ENCODE assay signal across 16 cellular contexts in the genomic region with DNA sequence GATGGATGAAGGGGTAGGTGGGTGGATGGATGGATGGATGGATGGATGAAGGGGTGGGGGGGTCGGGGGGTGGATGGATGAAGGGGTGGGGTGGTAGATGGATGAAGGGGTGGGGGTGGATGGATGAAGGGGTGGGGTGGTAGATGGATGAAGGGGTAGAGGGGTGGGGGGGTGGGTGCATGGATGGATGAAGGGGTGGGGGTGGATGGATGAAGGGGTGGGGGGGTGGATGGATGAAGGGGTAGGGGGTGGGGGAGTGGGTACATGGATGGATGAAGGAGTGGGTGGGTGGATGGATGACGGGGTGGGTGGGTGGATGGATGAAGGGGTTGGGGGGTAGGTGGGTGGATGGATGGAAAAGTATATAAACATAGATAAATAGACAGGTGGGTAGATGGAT.
A peak's percentile ranks its signal among the peaks of the same experiment; 100 is the strongest.
DNase-seq lines count a peak whose midpoint lies in the region; ATAC-seq lines count a peak whose summit lies in the region.
"Had no signal": no experiment of that assay in that cellular context is flagged by ENCODE, and none has a peak within 500 bp of the region (broad histone marks: within the 10 kb centered on the region; RNA-seq: fewer than 3 reads in every experiment).

No MANE protein-coding gene starts in this region.

- H3K27ac Mint-ChIP-seq in stimulated activated effector memory CD8-positive, alpha-beta T cell treated with anti-CD3 and anti-CD28 coated beads, Interleukin-12 subunit alpha, Interleukin-12 subunit beta, amount 100 ng/mL, for 72 hours = peak overlapping the region; percentile 45
- H3K27ac Mint-ChIP-seq: CD8-positive, alpha-beta T cell; HFFc6 had no signal

- DNase-seq in AG20443 (ENCODE audit: low spot score) (peak; percentile 11), D341Med (ENCODE audit: low spot score) (peak; percentile 76), amniotic stem cell (lab: John Stamatoyannopoulos, UW) (peak; percentile 73)
- no peak for DNase-seq in stimulated activated effector memory CD8-positive, alpha-beta T cell treated with anti-CD3 and anti-CD28 coated beads, Interleukin-12 subunit alpha, Interleukin-12 subunit beta, amount 100 ng/mL, for 72 hours (ENCODE audit: low spot score in 2 of 2)
- no peak for DNase-seq in effector CD4-positive, alpha-beta T cell
- DNase-seq in activated T-cell treated with anti-CD3 and anti-CD28 coated beads, Interleukin-2, amount 50 U/mL, for 1 hour = no peak
- DNase-seq: CD8-positive, alpha-beta T cell; COR-L47; DMS79 treated with DMSO at 0.1 percent for 48 hours; GF-D8; GOT3; HFFc6; KBM-7 had no signal

- no peak for ATAC-seq in stimulated activated effector memory CD8-positive, alpha-beta T cell treated with anti-CD3 and anti-CD28 coated beads, Interleukin-12 subunit alpha, Interleukin-12 subunit beta, amount 100 ng/mL, for 72 hours
- ATAC-seq in GM21786 (IDR thresholded peaks at IDR 0.05; ENCODE audit: unreplicated experiment) = no peak
- ATAC-seq: CD8-positive, alpha-beta T cell; HCT116 had no signal

- no peak overlapping the region for H3K4me3 Mint-ChIP-seq in stimulated activated effector memory CD8-positive, alpha-beta T cell treated with anti-CD3 and anti-CD28 coated beads, Interleukin-12 subunit alpha, Interleukin-12 subunit beta, amount 100 ng/mL, for 72 hours
- H3K4me3 Mint-ChIP-seq: CD8-positive, alpha-beta T cell; HFFc6; IgD-negative memory B cell had no signal

- H3K4me1 Mint-ChIP-seq in stimulated activated effector memory CD8-positive, alpha-beta T cell treated with anti-CD3 and anti-CD28 coated beads, Interleukin-12 subunit alpha, Interleukin-12 subunit beta, amount 100 ng/mL, for 72 hours = peaks cover 17% of the 10 kb centered on the region

- peaks cover 67% of the 10 kb centered on the region for H3K36me3 Mint-ChIP-seq in stimulated activated effector memory CD8-positive, alpha-beta T cell treated with anti-CD3 and anti-CD28 coated beads, Interleukin-12 subunit alpha, Interleukin-12 subunit beta, amount 100 ng/mL, for 72 hours

- H3K9me3 Mint-ChIP-seq in stimulated activated effector memory CD8-positive, alpha-beta T cell treated with anti-CD3 and anti-CD28 coated beads, Interleukin-12 subunit alpha, Interleukin-12 subunit beta, amount 100 ng/mL, for 72 hours = no peaks in the 10 kb centered on the region
- H3K9me3 Mint-ChIP-seq: CD8-positive, alpha-beta T cell; HFFc6 had no signal

Comparison
In these comparisons a context has a peak if more than half of its experiments do, and no peak if none do; other contexts are left out.
1. DNase-seq: peak in AG20443 (single experiment), D341Med (single experiment) and amniotic stem cell (single experiment); none in stimulated activated effector memory CD8-positive, alpha-beta T cell treated with anti-CD3 and anti-CD28 coated beads, Interleukin-12 subunit alpha, Interleukin-12 subunit beta, amount 100 ng/mL, for 72 hours (0 of 2), effector CD4-positive, alpha-beta T cell (single experiment) and activated T-cell treated with anti-CD3 and anti-CD28 coated beads, Interleukin-2, amount 50 U/mL, for 1 hour (single experiment).